In genomic region chr6:149963212-149963461, GRCh38 we compare ENCODE assay signal across 1 cellular context.
TF ChIP-seq lines count a peak whose summit lies in the region.

No MANE protein-coding gene starts in this region.

TF ChIP-seq in K562, 482 proteins besides CTCF, POLR2A, EP300 and RAD21 (continued from another document):
- TF ChIP-seq ZBTB40 (IDR thresholded peaks at IDR 0.05) (0 out of 2 replicates have a peak, but pooled peaks have one; percentile 19), ZBTB40 (CRISPR knock-in tag; IDR thresholded peaks at IDR 0.05) (no peak), SIN3A (IDR thresholded peaks at IDR 0.05; ENCODE audit: borderline replicate concordance in 2 of 2, control insufficient read depth in 1 of 2, low read depth in 2 of 2, low read length in 2 of 2) (no peak), TARDBP (IDR thresholded peaks at IDR 0.05) (no peak), RFX1 (IDR thresholded peaks at IDR 0.05) (peak; percentile 75), SMARCB1 (IDR thresholded peaks at IDR 0.05; ENCODE audit: insufficient read length, low read depth) (no peak), OTX1 (CRISPR knock-in tag; IDR thresholded peaks at IDR 0.05) (0 out of 2 replicates have a peak, but pooled peaks have one; percentile 38), ZNF668 (CRISPR knock-in tag; IDR thresholded peaks at IDR 0.05) (no peak), ASH1L (IDR thresholded peaks at IDR 0.05; ENCODE audit: borderline replicate concordance, low read depth, partially characterized antibody) (no peak), HBP1 (CRISPR knock-in tag; IDR thresholded peaks at IDR 0.05) (0 out of 2 replicates have a peak, but pooled peaks have one; percentile 4), CEBPZ (IDR thresholded peaks at IDR 0.05; ENCODE audit: borderline replicate concordance, low read depth, low read length) (no peak), ARHGAP35 (IDR thresholded peaks at IDR 0.05; ENCODE audit: partially characterized antibody) (no peak), ELF4 (CRISPR knock-in tag; IDR thresholded peaks at IDR 0.05) (0 out of 2 replicates have a peak, but pooled peaks have one; percentile 11), ZNF41 (CRISPR knock-in tag; conservative IDR thresholded peaks at IDR 0.05) (no peak), DPF2 (IDR thresholded peaks at IDR 0.05) (0 out of 2 replicates have a peak, but pooled peaks have one; percentile 22), RCOR1 (IDR thresholded peaks at IDR 0.05; ENCODE audit: borderline replicate concordance in 1 of 2, low read depth in 2 of 2, low read length in 2 of 2) (0 out of 4 replicates have a peak, but pooled peaks of 1 of the 2 experiments have one; percentile 8), JUN (IDR thresholded peaks at IDR 0.05; ENCODE audit: borderline replicate concordance, low read depth, low read length) (no peak), JUN (CRISPR knock-in tag; IDR thresholded peaks at IDR 0.05; ENCODE audit: borderline replicate concordance) (no peak), NR1H2 (CRISPR knock-in tag; IDR thresholded peaks at IDR 0.05) (no peak)
